In the genomic region with DNA sequence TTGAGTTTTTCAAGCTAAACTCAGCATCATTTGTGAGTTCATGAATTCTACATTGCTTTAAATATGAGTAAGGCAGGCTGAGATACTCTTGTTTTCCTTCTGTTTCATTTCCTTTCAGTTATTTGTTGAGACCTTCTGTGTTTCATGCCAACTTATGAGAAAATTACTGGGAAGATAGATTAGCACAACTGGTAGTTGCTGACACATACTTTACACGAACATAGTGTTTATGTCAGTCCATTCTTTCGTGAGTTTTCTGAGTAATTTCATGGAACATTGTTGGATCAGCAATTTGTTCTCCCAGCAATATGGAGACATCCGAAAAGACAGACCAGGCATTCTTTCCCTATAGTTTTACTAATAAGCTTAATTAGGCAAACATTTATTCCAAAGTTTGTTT, we compare ENCODE assay signal across 21 cellular contexts.
A peak's percentile ranks its signal among the peaks of the same experiment; 100 is the strongest.
DNase-seq lines count a peak whose midpoint lies in the region; ATAC-seq, FAIRE-seq and TF ChIP-seq lines count a peak whose summit lies in the region.
"Had no signal": no experiment of that assay in that cellular context is flagged by ENCODE, and none has a peak within 500 bp of the region (broad histone marks: within the 10 kb centered on the region; RNA-seq: fewer than 3 reads in every experiment).

No MANE protein-coding gene starts in this region.

- no peaks in the 10 kb centered on the region for H3K9me3 Mint-ChIP-seq in naive thymus-derived CD4-positive, alpha-beta T cell
- H3K9me3 Mint-ChIP-seq: activated naive CD8-positive, alpha-beta T cell treated with anti-CD3 and anti-CD28 coated beads for 36 hours; activated T-helper 17 cell treated with anti-CD3 and anti-CD28 coated beads, Interleukin-2, amount 50 U/mL, for 72 hours; nephron progenitor cell had no signal

- H4K20me1 ChIP-seq in GM23248 (ENCODE audit: insufficient read depth), result no peaks in the 10 kb centered on the region

- H3K9me2 ChIP-seq in GM23248 (ENCODE audit: insufficient read depth), result no peaks in the 10 kb centered on the region

- H3K36me3 Mint-ChIP-seq in naive thymus-derived CD4-positive, alpha-beta T cell, result no peaks in the 10 kb centered on the region
- H3K36me3 Mint-ChIP-seq: activated naive CD8-positive, alpha-beta T cell treated with anti-CD3 and anti-CD28 coated beads for 36 hours had no signal

- no peaks in the 10 kb centered on the region for H3K36me3 ChIP-seq in GM23248 (ENCODE audit: low read depth)
- H3K36me3 ChIP-seq in gastroesophageal sphincter, result peaks cover 0 to 31% of the 10 kb centered on the region in 2 donors
- no peaks in the 10 kb centered on the region for H3K36me3 ChIP-seq in skeletal muscle satellite cell (ENCODE audit: insufficient read depth, low read length)
- H3K36me3 ChIP-seq in naive thymus-derived CD4-positive, alpha-beta T cell (ENCODE audit: control insufficient read depth in 2 of 3, insufficient read depth in 3 of 3, low read length in 3 of 3), result no peaks in the 10 kb centered on the region
- H3K36me3 ChIP-seq: BE2C, upper lobe of right lung had no signal

- no peak overlapping the region for H3K4me3 ChIP-seq in GM23248
- no peak overlapping the region for H3K4me3 ChIP-seq in gastroesophageal sphincter
- peak overlapping the region; percentile 17 for H3K4me3 ChIP-seq in skeletal muscle satellite cell (ENCODE audit: low read length)
- H3K4me3 ChIP-seq in naive thymus-derived CD4-positive, alpha-beta T cell (ENCODE audit: low read length), result no peak overlapping the region
- H3K4me3 ChIP-seq: upper lobe of right lung had no signal

- no peak for TF ChIP-seq POLR2A in gastroesophageal sphincter (IDR thresholded peaks at IDR 0.05)

- H3K4me1 Mint-ChIP-seq in naive thymus-derived CD4-positive, alpha-beta T cell, result peaks cover 0 to 2% (median 0%) of the 10 kb centered on the region in 7 donors
- H3K4me1 Mint-ChIP-seq: activated naive CD8-positive, alpha-beta T cell treated with anti-CD3 and anti-CD28 coated beads for 36 hours; activated T-helper 17 cell treated with anti-CD3 and anti-CD28 coated beads, Interleukin-2, amount 50 U/mL, for 72 hours had no signal

- H3K9ac ChIP-seq in GM23248, result no peak overlapping the region
- peak overlapping the region; percentile 70 for H3K9ac ChIP-seq in skeletal muscle satellite cell (ENCODE audit: low read depth, low read length)

- no peaks in the 10 kb centered on the region for H3K9me3 ChIP-seq in GM23248 (ENCODE audit: low read depth)
- no peaks in the 10 kb centered on the region for H3K9me3 ChIP-seq in gastroesophageal sphincter
- H3K9me3 ChIP-seq in skeletal muscle satellite cell (replicated peaks; ENCODE audit: low read length), result no peaks in the 10 kb centered on the region
- H3K9me3 ChIP-seq in naive thymus-derived CD4-positive, alpha-beta T cell (ENCODE audit: control insufficient read depth in 2 of 3, low read length in 3 of 3), result no peaks in the 10 kb centered on the region
- H3K9me3 ChIP-seq: BE2C, Caco-2, upper lobe of right lung had no signal

- CTCF ChIA-PET in naive thymus-derived CD4-positive, alpha-beta T cell (lab: Charles Lee), result no interaction called here

- TF ChIP-seq EP300 in gastroesophageal sphincter (IDR thresholded peaks at IDR 0.05), result no peak

- no peaks in the 10 kb centered on the region for H3K79me2 ChIP-seq in GM23248 (ENCODE audit: insufficient read depth)

- no peak for TF ChIP-seq CTCF in gastroesophageal sphincter (IDR thresholded peaks at IDR 0.05)

- H3K4me3 Mint-ChIP-seq in naive thymus-derived CD4-positive, alpha-beta T cell, result no peak overlapping the region
- H3K4me3 Mint-ChIP-seq: activated naive CD8-positive, alpha-beta T cell treated with anti-CD3 and anti-CD28 coated beads for 36 hours; activated T-helper 17 cell treated with anti-CD3 and anti-CD28 coated beads, Interleukin-2, amount 50 U/mL, for 72 hours; nephron progenitor cell had no signal

- 56 to 63% methylated on average over 3 of the region's 3 CpGs for WGBS in GM23248 (ENCODE audit: low coverage in 1 of 2, low lambda C conversion rate in 2 of 2, missing lambda C conversion rate in 2 of 2), 2 experiments
- WGBS in gastroesophageal sphincter (ENCODE audit: low coverage in 1 of 2), 2 donors, result 20 to 38% methylated on average over 3 of the region's 3 CpGs

- no peaks in the 10 kb centered on the region for H3F3A ChIP-seq in GM23248 (ENCODE audit: insufficient read depth)

- intact Hi-C loops in naive thymus-derived CD4-positive, alpha-beta T cell (cut with micrococcal nuclease), result loop anchor here in 1 of 2 donors (5.0 kb wide), 1 partner anchor 101 kb away; a partner anchor contains a TSS

- no peak overlapping the region for H2AFZ ChIP-seq in GM23248

- H3K4me2 ChIP-seq in GM23248 (ENCODE audit: unreplicated experiment), result no peak overlapping the region
- peak overlapping the region; percentile 67 for H3K4me2 ChIP-seq in skeletal muscle satellite cell (ENCODE audit: low read length)

- H3K4me1 ChIP-seq in GM23248 (ENCODE audit: insufficient read depth) (no peaks in the 10 kb centered on the region), gastroesophageal sphincter (peaks cover 3 to 77% (median 37%) of the 10 kb centered on the region in 3 donors), skeletal muscle satellite cell (ENCODE audit: control insufficient read depth, insufficient read depth, low read length) (peaks cover 44% of the 10 kb centered on the region)
- H3K4me1 ChIP-seq in naive thymus-derived CD4-positive, alpha-beta T cell (ENCODE audit: control insufficient read depth in 2 of 2, insufficient read depth in 2 of 2, low read length in 2 of 2), result no peaks in the 10 kb centered on the region
- H3K4me1 ChIP-seq: BE2C, Caco-2 had no signal

- H3K27me3 ChIP-seq in GM23248 (replicated peaks; ENCODE audit: insufficient read depth), result no peaks in the 10 kb centered on the region
- H3K27me3 ChIP-seq in gastroesophageal sphincter, result no peaks in the 10 kb centered on the region
- no peaks in the 10 kb centered on the region for H3K27me3 ChIP-seq in skeletal muscle satellite cell (ENCODE audit: control insufficient read depth, insufficient read depth, low read length)
- H3K27me3 ChIP-seq in naive thymus-derived CD4-positive, alpha-beta T cell (ENCODE audit: control insufficient read depth in 2 of 2, insufficient read depth in 2 of 2, low read length in 2 of 2), result no peaks in the 10 kb centered on the region
- H3K27me3 ChIP-seq: BE2C, upper lobe of right lung had no signal

- no peak overlapping the region for H3K27ac Mint-ChIP-seq in naive thymus-derived CD4-positive, alpha-beta T cell
- H3K27ac Mint-ChIP-seq: activated naive CD8-positive, alpha-beta T cell treated with anti-CD3 and anti-CD28 coated beads for 36 hours; activated T-helper 17 cell treated with anti-CD3 and anti-CD28 coated beads, Interleukin-2, amount 50 U/mL, for 72 hours; nephron progenitor cell had no signal

- DNase-seq in GM23248 (peak; percentile 30), astrocyte of the hippocampus (ENCODE audit: low read depth, low spot score) (peak; percentile 66), frontal cortex (ENCODE audit: low spot score in 2 of 2) (no peak)
- DNase-seq in naive thymus-derived CD4-positive, alpha-beta T cell, result no peak
- DNase-seq: activated CD4-positive, alpha-beta T cell treated with anti-CD3 and anti-CD28 coated beads for 48 hours; activated naive CD8-positive, alpha-beta T cell treated with anti-CD3 and anti-CD28 coated beads for 36 hours; BE2C; Caco-2; cortex of kidney; NCI-H1694; NCI-H82; nephron progenitor cell; SHP77; stimulated activated CD4-positive, alpha-beta T cell treated with anti-CD3 and anti-CD28 coated beads, Interleukin-12 subunit alpha, Interleukin-12 subunit beta, amount 100 ng/mL, for 4 hours; T-helper 1 cell; upper lobe of right lung had no signal

- in situ Hi-C loops in GM23248 (cut with MboI), result no loop called here

- ATAC-seq in gastroesophageal sphincter (no peak), GM18858 (IDR thresholded peaks at IDR 0.05; ENCODE audit: unreplicated experiment) (no peak)
- ATAC-seq in naive thymus-derived CD4-positive, alpha-beta T cell, result no peak
- ATAC-seq: activated T-helper 17 cell treated with anti-CD3 and anti-CD28 coated beads, Interleukin-2, amount 50 U/mL, for 72 hours; upper lobe of right lung had no signal

- H3K27ac ChIP-seq in GM23248 (no peak overlapping the region), gastroesophageal sphincter (peak overlapping the region; percentile 29 to 54 (median 44))
- H3K27ac ChIP-seq in naive thymus-derived CD4-positive, alpha-beta T cell (ENCODE audit: low read depth, low read length), result no peak overlapping the region
- H3K27ac ChIP-seq: upper lobe of right lung had no signal

- POLR2A ChIA-PET in naive thymus-derived CD4-positive, alpha-beta T cell (lab: Charles Lee), result no interaction called here

- H3K27me3 Mint-ChIP-seq in naive thymus-derived CD4-positive, alpha-beta T cell, result peaks cover 6 to 23% (median 14%) of the 10 kb centered on the region in 5 donors
- H3K27me3 Mint-ChIP-seq: activated naive CD8-positive, alpha-beta T cell treated with anti-CD3 and anti-CD28 coated beads for 36 hours had no signal

- no peak for FAIRE-seq in frontal cortex (lab: Jason Lieb, UNC)
- FAIRE-seq: GM18507 had no signal

Comparison
In these comparisons a context has a peak if more than half of its experiments do, and no peak if none do; other contexts are left out.
1. DNase-seq: peak in GM23248 (single experiment) and astrocyte of the hippocampus (single experiment); none in frontal cortex (0 of 2) and naive thymus-derived CD4-positive, alpha-beta T cell (0 of 9).
2. H3K27ac ChIP-seq: peak in gastroesophageal sphincter (4 of 4); none in GM23248 (single experiment) and naive thymus-derived CD4-positive, alpha-beta T cell (single experiment).